Comparison of ENCODE assay signal across 9 cellular contexts in genomic region chr22:45208993-45209838, GRCh38. TPM values are rescaled to one million over a fixed set of nuclear protein-coding genes. Genes with fewer than 3 reads are reported as not detected.
DNase-seq lines count a peak whose midpoint lies in the region; ATAC-seq and TF ChIP-seq lines count a peak whose summit lies in the region.
"Had no signal": no experiment of that assay in that cellular context is flagged by ENCODE, and none has a peak within 500 bp of the region (broad histone marks: within the 10 kb centered on the region; RNA-seq: fewer than 3 reads in every experiment).

No MANE protein-coding gene starts in this region.

- TF ChIP-seq CTCF in LNCaP clone FGC (IDR thresholded peaks at IDR 0.05; ENCODE audit: control insufficient read depth, extremely low read depth, insufficient read depth) (peak; percentile 60), foreskin fibroblast (IDR thresholded peaks at IDR 0.05; ENCODE audit: low read depth, low read length) (peak; percentile 78)

- ATAC-seq in HG03565 (IDR thresholded peaks at IDR 0.05; ENCODE audit: unreplicated experiment): no peak

- H3K4me3 ChIP-seq in LNCaP clone FGC (ENCODE audit: low read depth, low read length) (no peak overlapping the region), foreskin fibroblast (ENCODE audit: low read depth in 1 of 2, low read length in 2 of 2) (no peak overlapping the region)
- H3K4me3 ChIP-seq: pancreas had no signal

- in situ Hi-C loops in Caki2 (cut with HindIII; ENCODE audit: low pct_unique_long_range_greater_than_20kb, low sequenced_read_pairs): no loop called here

- DNase-seq in Caki2 (ENCODE audit: low read depth): peak; percentile 46
- DNase-seq in LNCaP clone FGC (ENCODE audit: low read depth): no peak
- peak; percentile 59 for DNase-seq in activated T-cell treated with anti-CD3 and anti-CD28 coated beads, Interleukin-2, amount 50 U/mL, for 1 hour
- DNase-seq in foreskin fibroblast: peak; percentile 77 to 89
- peak; percentile 80 for DNase-seq in retina
- DNase-seq in NCI-H1930 (lab: John Stamatoyannopoulos, UW): no peak
- no peak for DNase-seq in NCI-H1048 (lab: John Stamatoyannopoulos, UW)

RNA-seq across cellular contexts. Expression of gene KIAA0930, which starts 31.5 kb away (rescaled TPM):
- 102 and 131 TPM in 2 replicates for total RNA-seq in Caki2 (2014; rRNA removed; shearing (Covaris generic); ENCODE audit: low replicate concordance)

RNA-seq across cellular contexts. Expression of gene NUP50, which starts 45.5 kb away (rescaled TPM):
- total RNA-seq in Caki2 (2014; rRNA removed; shearing (Covaris generic); ENCODE audit: low replicate concordance): 56.5 and 68.1 TPM in 2 replicates

Comparison
In these comparisons a context has a peak if more than half of its experiments do, and no peak if none do; other contexts are left out.
1. DNase-seq: peak in Caki2 (single experiment), activated T-cell treated with anti-CD3 and anti-CD28 coated beads, Interleukin-2, amount 50 U/mL, for 1 hour (single experiment), foreskin fibroblast (2 of 2) and retina (single experiment); none in LNCaP clone FGC (single experiment), NCI-H1930 (0 of 2) and NCI-H1048 (single experiment).